Comparison of ENCODE assay signal across 31 cellular contexts in the genomic region with DNA sequence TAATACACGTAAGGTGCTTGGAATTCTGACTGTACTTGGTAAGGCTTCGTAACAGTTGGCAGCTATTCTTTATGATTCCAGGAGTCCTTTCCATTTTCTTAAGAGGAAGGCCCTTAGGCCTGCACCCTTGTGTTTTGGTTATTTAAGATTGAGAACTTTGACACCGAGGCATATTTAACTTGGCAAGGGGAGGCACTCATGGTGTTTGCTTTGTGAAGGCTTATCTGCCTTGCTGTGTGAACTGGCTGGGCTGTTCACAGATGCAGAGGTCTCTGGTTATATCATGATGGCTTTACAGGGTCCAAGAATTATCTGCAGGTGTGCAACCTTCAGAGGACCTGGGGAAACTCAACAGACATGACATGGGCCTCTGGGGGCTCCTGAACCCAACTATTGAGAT. TPM values are rescaled to one million over a fixed set of nuclear protein-coding genes. Genes with fewer than 3 reads are reported as not detected.
"Had no signal": no experiment of that assay in that cellular context is flagged by ENCODE, and none has a peak within 500 bp of the region (broad histone marks: within the 10 kb centered on the region; RNA-seq: fewer than 3 reads in every experiment).

No MANE protein-coding gene starts in this region.

- H3K4me1 ChIP-seq: esophagus muscularis mucosa, foreskin keratinocyte, heart left ventricle, parathyroid adenoma, psoas muscle, spleen, testis, vagina had no signal

- ATAC-seq: foreskin keratinocyte; heart left ventricle; naive thymus-derived CD4-positive, alpha-beta T cell; psoas muscle; T-helper 17 cell; WTC11 had no signal

- H3K9ac ChIP-seq: parathyroid adenoma had no signal

- H3K4me3 ChIP-seq: esophagus muscularis mucosa, heart left ventricle, psoas muscle, spleen, testis, vagina had no signal

- H3K9me3 ChIP-seq: esophagus muscularis mucosa, psoas muscle, testis, vagina had no signal

- DNase-seq: activated CD4-positive, alpha-beta memory T cell treated with anti-CD3 and anti-CD28 coated beads, Interleukin-2, amount 10 ng/mL, durations not matched to agents 7 days and 5 days; activated CD4-positive, alpha-beta T cell treated with anti-CD3 and anti-CD28 coated beads for 1 hour; activated CD4-positive, alpha-beta T cell treated with anti-CD3 and anti-CD28 coated beads, Interleukin-2, amount 10 ng/mL, durations not matched to agents 7 days and 5 days; activated CD8-positive, alpha-beta memory T cell treated with anti-CD3 and anti-CD28 coated beads, Interleukin-2, amount 50 U/mL, for 48 hours; activated gamma-delta T cell treated with Interleukin-2 at 50 U/mL for 16 hours; activated naive CD4-positive, alpha-beta T cell treated with anti-CD3 and anti-CD28 coated beads, Interleukin-2, amount 50 U/mL, for 16 hours; activated T-cell treated with anti-CD3 and anti-CD28 coated beads, Interleukin-2, amount 50 U/mL, for 24 hours; amniotic stem cell; caudate nucleus; foreskin keratinocyte; heart left ventricle; hypothalamus; immature natural killer cell; kidney; mammary epithelial cell; naive thymus-derived CD4-positive, alpha-beta T cell; nucleus accumbens; psoas muscle; spleen; stimulated activated naive CD4-positive, alpha-beta T cell; SW 1271; T-helper 17 cell; T1000; testis; trophoblast cell had no signal

- H3K27me3 ChIP-seq: esophagus muscularis mucosa, foreskin keratinocyte, heart left ventricle, spleen, testis, vagina had no signal

- H3K36me3 ChIP-seq: esophagus muscularis mucosa, heart left ventricle, spleen, vagina had no signal

- FAIRE-seq: astrocyte, kidney had no signal

- H3K27ac ChIP-seq: esophagus muscularis mucosa, foreskin keratinocyte, heart left ventricle, parathyroid adenoma, psoas muscle, spleen, testis, vagina had no signal

RNA-seq across cellular contexts. Expression of gene PNLIPRP1, which starts 0.8 kb away (rescaled TPM):
- total RNA-seq: activated CD4-positive, alpha-beta memory T cell treated with anti-CD3 and anti-CD28 coated beads, Interleukin-2, amount 10 ng/mL, durations not matched to agents 7 days and 5 days; activated CD4-positive, alpha-beta T cell treated with anti-CD3 and anti-CD28 coated beads, Interleukin-2, amount 10 ng/mL, durations not matched to agents 7 days and 5 days; astrocyte; esophagus muscularis mucosa; foreskin keratinocyte; kidney; mammary epithelial cell; naive thymus-derived CD4-positive, alpha-beta T cell; neural crest cell; T-helper 17 cell; testis; vagina had no signal
- polyA plus RNA-seq: foreskin keratinocyte; immature natural killer cell; mammary epithelial cell; naive thymus-derived CD4-positive, alpha-beta T cell had no signal

RNA-seq across cellular contexts. Expression of gene PNLIPRP2, which starts 30.8 kb away (rescaled TPM):
- total RNA-seq: activated CD4-positive, alpha-beta memory T cell treated with anti-CD3 and anti-CD28 coated beads, Interleukin-2, amount 10 ng/mL, durations not matched to agents 7 days and 5 days; activated CD4-positive, alpha-beta T cell treated with anti-CD3 and anti-CD28 coated beads, Interleukin-2, amount 10 ng/mL, durations not matched to agents 7 days and 5 days; astrocyte; esophagus muscularis mucosa; foreskin keratinocyte; kidney; mammary epithelial cell; naive thymus-derived CD4-positive, alpha-beta T cell; neural crest cell; T-helper 17 cell; vagina had no signal
- polyA plus RNA-seq: foreskin keratinocyte; immature natural killer cell; mammary epithelial cell; naive thymus-derived CD4-positive, alpha-beta T cell had no signal

RNA-seq across cellular contexts. Expression of gene PNLIP, which starts 44.2 kb away (rescaled TPM):
- total RNA-seq: activated CD4-positive, alpha-beta memory T cell treated with anti-CD3 and anti-CD28 coated beads, Interleukin-2, amount 10 ng/mL, durations not matched to agents 7 days and 5 days; activated CD4-positive, alpha-beta T cell treated with anti-CD3 and anti-CD28 coated beads, Interleukin-2, amount 10 ng/mL, durations not matched to agents 7 days and 5 days; astrocyte; esophagus muscularis mucosa; foreskin keratinocyte; kidney; mammary epithelial cell; naive thymus-derived CD4-positive, alpha-beta T cell; neural crest cell; T-helper 17 cell; vagina had no signal
- polyA plus RNA-seq: foreskin keratinocyte; immature natural killer cell; mammary epithelial cell; naive thymus-derived CD4-positive, alpha-beta T cell had no signal
